Comparison of ENCODE assay signal across 22 cellular contexts in genomic region chr22:46290843-46291785, GRCh38. TPM values are rescaled to one million over a fixed set of nuclear protein-coding genes. Genes with fewer than 3 reads are reported as not detected.
DNase-seq lines count a peak whose midpoint lies in the region; ATAC-seq and TF ChIP-seq lines count a peak whose summit lies in the region.
"Had no signal": no experiment of that assay in that cellular context is flagged by ENCODE, and none has a peak within 500 bp of the region (broad histone marks: within the 10 kb centered on the region; RNA-seq: fewer than 3 reads in every experiment).

No MANE protein-coding gene starts in this region.

- no TSS peak for BruUV-seq in mammary epithelial cell (replicated peaks; lab: Mats Ljungman, UMichigan)

- H3K79me2 ChIP-seq in mammary epithelial cell (ENCODE audit: insufficient read depth, low read length), result no peaks in the 10 kb centered on the region

- H3K9me3 ChIP-seq in heart right ventricle (peaks cover 0 to 12% (median 0%) of the 10 kb centered on the region in 11 donors), right cardiac atrium (ENCODE audit: control insufficient read depth, low read length) (no peaks in the 10 kb centered on the region), mammary epithelial cell (replicated peaks; ENCODE audit: insufficient read depth, low read length) (no peaks in the 10 kb centered on the region)
- H3K9me3 ChIP-seq: body of pancreas, SJCRH30, vagina had no signal

- H2AFZ ChIP-seq in mammary epithelial cell (ENCODE audit: low read depth, low read length), result no peak overlapping the region

- no peak for DNase-seq in heart right ventricle
- DNase-seq in Right ventricle myocardium inferior (ENCODE audit: missing footprints), result no peak
- DNase-seq in NCI-H146 treated with DMSO at 0.1 percent for 48 hours (lab: John Stamatoyannopoulos, UW; ENCODE audit: unreplicated experiment), result peak; percentile 13
- no peak for DNase-seq in right cardiac atrium
- DNase-seq in AG08395 (ENCODE audit: low spot score), result no peak
- DNase-seq in mammary epithelial cell, result no peak
- DNase-seq in foreskin keratinocyte, result no peak
- DNase-seq: activated CD4-positive, alpha-beta T cell treated with anti-CD3 and anti-CD28 coated beads, Interleukin-2, amount 50 U/mL, for 4 hours; activated effector memory CD4-positive, alpha-beta T cell treated with Interleukin-2 at 50 U/mL for 16 hours; body of pancreas; CD4-positive, CD25-positive, alpha-beta regulatory T cell; NCI-H187; NCI-H774; SJCRH30 had no signal

- H3K27me3 Mint-ChIP-seq in stimulated activated memory B cell treated with anti-CD40 and anti-IgM and Interleukin-4, amounts not matched to agents 10 μg/mL and 1 μg/mL and 100 μg/mL, for 72 hours, result no peaks in the 10 kb centered on the region
- H3K27me3 Mint-ChIP-seq: CD4-positive, CD25-positive, alpha-beta regulatory T cell; stimulated activated naive CD8-positive, alpha-beta T cell treated with anti-CD3 and anti-CD28 coated beads, Interleukin-15, Interleukin-2, amounts not matched to agents 100 ng/mL and 50 ng/mL, for 24 hours had no signal

- no peaks in the 10 kb centered on the region for H3K27me3 ChIP-seq in heart right ventricle
- no peaks in the 10 kb centered on the region for H3K27me3 ChIP-seq in right cardiac atrium (ENCODE audit: control insufficient read depth, insufficient read depth)
- H3K27me3 ChIP-seq in mammary epithelial cell (ENCODE audit: insufficient read depth, low read length), result no peaks in the 10 kb centered on the region
- no peaks in the 10 kb centered on the region for H3K27me3 ChIP-seq in foreskin keratinocyte
- H3K27me3 ChIP-seq: body of pancreas, SJCRH30, vagina had no signal

- no peaks in the 10 kb centered on the region for H4K20me1 ChIP-seq in mammary epithelial cell (ENCODE audit: insufficient read depth, low read length)

- intact Hi-C loops in heart right ventricle (cut with DNase I), result loop anchor here in 1 of 10 donors (5.0 kb wide), 1 partner anchor 34 kb away; no protein-coding TSS in a partner anchor
- intact Hi-C loops in Right ventricle myocardium inferior (cut with DNase I), result loop anchor here (1.0 kb wide), 1 partner anchor 11 kb away; no protein-coding TSS in a partner anchor
- intact Hi-C loops in right cardiac atrium (cut with DNase I), result loop anchor here in 1 of 4 donors (10.0 kb wide), 1 partner anchor 286 kb away; no protein-coding TSS in a partner anchor
- intact Hi-C loops in mammary epithelial cell (cut with micrococcal nuclease), result no loop called here

- peaks cover 80% of the 10 kb centered on the region for H3K4me1 Mint-ChIP-seq in stimulated activated memory B cell treated with anti-CD40 and anti-IgM and Interleukin-4, amounts not matched to agents 10 μg/mL and 1 μg/mL and 100 μg/mL, for 72 hours

- 88 to 93% methylated on average over 21 to 23 of the region's 23 CpGs for WGBS in heart right ventricle, 2 donors
- WGBS in right cardiac atrium, result 89% methylated on average over 23 of the region's 23 CpGs
- 90% methylated on average over 16 of the region's 23 CpGs for WGBS in mammary epithelial cell (ENCODE audit: low coverage, missing lambda C conversion rate)

- ATAC-seq in heart right ventricle (peak in 1 of 8 donors; percentile 3), Right ventricle myocardium inferior (no peak), right cardiac atrium (no peak), foreskin keratinocyte (no peak)
- no peak for ATAC-seq in stimulated activated memory B cell treated with anti-CD40 and anti-IgM and Interleukin-4, amounts not matched to agents 10 μg/mL and 1 μg/mL and 100 μg/mL, for 72 hours
- ATAC-seq: body of pancreas, WTC11 had no signal

- peak overlapping the region; percentile 28 for H3K27ac Mint-ChIP-seq in stimulated activated memory B cell treated with anti-CD40 and anti-IgM and Interleukin-4, amounts not matched to agents 10 μg/mL and 1 μg/mL and 100 μg/mL, for 72 hours
- H3K27ac Mint-ChIP-seq: CD4-positive, CD25-positive, alpha-beta regulatory T cell; stimulated activated naive CD8-positive, alpha-beta T cell treated with anti-CD3 and anti-CD28 coated beads, Interleukin-15, Interleukin-2, amounts not matched to agents 100 ng/mL and 50 ng/mL, for 24 hours had no signal

- peaks cover 5% of the 10 kb centered on the region for H3K9me3 Mint-ChIP-seq in stimulated activated memory B cell treated with anti-CD40 and anti-IgM and Interleukin-4, amounts not matched to agents 10 μg/mL and 1 μg/mL and 100 μg/mL, for 72 hours
- H3K9me3 Mint-ChIP-seq: neural crest cell; stimulated activated naive CD8-positive, alpha-beta T cell treated with anti-CD3 and anti-CD28 coated beads, Interleukin-15, Interleukin-2, amounts not matched to agents 100 ng/mL and 50 ng/mL, for 24 hours; WTC11 had no signal

- H3K36me3 ChIP-seq in heart right ventricle (peaks cover 0 to 62% (median 20%) of the 10 kb centered on the region in 9 donors), mammary epithelial cell (ENCODE audit: insufficient read depth, low read length) (no peaks in the 10 kb centered on the region)

- H3K4me3 ChIP-seq in heart right ventricle (no peak overlapping the region), right cardiac atrium (ENCODE audit: low read length) (no peak overlapping the region), mammary epithelial cell (replicated peaks in 1 of 3; ENCODE audit: insufficient read depth in 1 of 3, low read depth in 2 of 3, low read length in 3 of 3) (no peak overlapping the region)
- H3K4me3 ChIP-seq: body of pancreas, SJCRH30, vagina had no signal

- CTCF ChIA-PET in mammary epithelial cell (lab: Charles Lee; ENCODE audit: low non-redundant PET), result no interaction called here

- no peak overlapping the region for H3K4me3 Mint-ChIP-seq in stimulated activated memory B cell treated with anti-CD40 and anti-IgM and Interleukin-4, amounts not matched to agents 10 μg/mL and 1 μg/mL and 100 μg/mL, for 72 hours
- H3K4me3 Mint-ChIP-seq: neural crest cell; stimulated activated naive CD8-positive, alpha-beta T cell treated with anti-CD3 and anti-CD28 coated beads, Interleukin-15, Interleukin-2, amounts not matched to agents 100 ng/mL and 50 ng/mL, for 24 hours; WTC11 had no signal

- in situ Hi-C loops in mammary epithelial cell (cut with MboI; ENCODE audit: low sequenced_read_pairs in 2 of 2), result no loop called here

- TF ChIP-seq CTCF in heart right ventricle (IDR thresholded peaks at IDR 0.05) (no peak), mammary epithelial cell (conservative IDR thresholded peaks at IDR 0.05 in 1 of 2, IDR thresholded peaks at IDR 0.05 in 1 of 2; ENCODE audit: extremely low read depth in 1 of 2, insufficient read depth in 1 of 2, low read depth in 1 of 2, low read length in 2 of 2) (no peak), foreskin keratinocyte (conservative IDR thresholded peaks at IDR 0.05) (no peak)

- H3K9ac ChIP-seq in mammary epithelial cell (ENCODE audit: insufficient read depth, low read length), result no peak overlapping the region

- H3K4me2 ChIP-seq in mammary epithelial cell (ENCODE audit: insufficient read depth, low read depth, low read length), result no peak overlapping the region

- H3K4me1 ChIP-seq in heart right ventricle (peaks cover 14 to 53% (median 37%) of the 10 kb centered on the region in 9 donors), right cardiac atrium (ENCODE audit: control insufficient read depth, insufficient read depth, low read length) (peaks cover 5% of the 10 kb centered on the region), mammary epithelial cell (ENCODE audit: insufficient read depth, low read length) (peaks cover 8% of the 10 kb centered on the region), foreskin keratinocyte (no peaks in the 10 kb centered on the region)

- dilution Hi-C loops in mammary epithelial cell (cut with HindIII; ENCODE audit: low sequenced_read_pairs), result loop anchor here (10.0 kb wide), 1 partner anchor 46 kb away; no protein-coding TSS in a partner anchor

- H3K36me3 Mint-ChIP-seq in stimulated activated memory B cell treated with anti-CD40 and anti-IgM and Interleukin-4, amounts not matched to agents 10 μg/mL and 1 μg/mL and 100 μg/mL, for 72 hours, result peaks cover 33% of the 10 kb centered on the region

- H3K27ac ChIP-seq in heart right ventricle (peak overlapping the region in 8 of 10 donors; percentile 9 to 89 (median 58)), right cardiac atrium (ENCODE audit: low read length) (peak overlapping the region; percentile 31), mammary epithelial cell (ENCODE audit: insufficient read depth, low read depth, low read length) (no peak overlapping the region), foreskin keratinocyte (no peak overlapping the region)
- H3K27ac ChIP-seq: body of pancreas, SJCRH30, vagina had no signal

RNA-seq across cellular contexts. Expression of gene GTSE1, which starts 5.6 kb away (rescaled TPM):
- total RNA-seq in heart right ventricle (1 to 10 TPM in 2 of 10 donors, under 1 TPM in 8; 0.17 to 4.7 (median 0.37) TPM), Right ventricle myocardium inferior (0.92 TPM), right cardiac atrium (1 to 10 TPM in 3 of 4 donors, under 1 TPM in 1; 0.42 to 1.8 (median 1.2) TPM), mammary epithelial cell (10 to 100 TPM in 1 of 2 donors, under 1 TPM in 1; 0.67 to 22.3 TPM), foreskin keratinocyte (23.8 and 28.6 TPM in 2 replicates)
- polyA plus RNA-seq in heart right ventricle (under 1 TPM; 0.29 to 0.33 TPM), right cardiac atrium (0.50 TPM), mammary epithelial cell (16.0 TPM), foreskin keratinocyte (11.4 and 16.6 TPM in 2 replicates)
- 14.0 TPM for polyA minus RNA-seq in mammary epithelial cell

RNA-seq across cellular contexts. Expression of gene TTC38, which starts 23.3 kb away (rescaled TPM):
- total RNA-seq in heart right ventricle (10 to 100 TPM; 20.5 to 29.2 (median 26.1) TPM), Right ventricle myocardium inferior (23.8 TPM), right cardiac atrium (10 to 100 TPM; 22.4 to 30.7 (median 27.8) TPM), mammary epithelial cell (10 to 100 TPM; 14.3 to 16.0 TPM), foreskin keratinocyte (14.7 and 15.6 TPM in 2 replicates)
- polyA plus RNA-seq in heart right ventricle (10 to 100 TPM; 22.2 to 27.2 TPM), right cardiac atrium (16.6 TPM), mammary epithelial cell (14.5 TPM), foreskin keratinocyte (10.8 and 11.7 TPM in 2 replicates)
- polyA minus RNA-seq in mammary epithelial cell, result 17.7 TPM

RNA-seq across cellular contexts. Expression of gene PKDREJ, which starts 28.0 kb away (rescaled TPM):
- under 1 TPM in 9 of 10 donors, not detected in 1; 0.05 to 0.23 (median 0.13) TPM for total RNA-seq in heart right ventricle
- polyA plus RNA-seq in heart right ventricle, result under 1 TPM; 0.01 to 0.07 TPM
- 0.08 TPM for total RNA-seq in Right ventricle myocardium inferior
- total RNA-seq in right cardiac atrium, result under 1 TPM; 0.06 to 0.25 (median 0.10) TPM
- polyA plus RNA-seq in right cardiac atrium, result 0.07 TPM
- total RNA-seq in mammary epithelial cell, result not detected
- polyA plus RNA-seq in mammary epithelial cell, result not detected
- not detected for polyA minus RNA-seq in mammary epithelial cell
- not detected in 2 replicates for total RNA-seq in foreskin keratinocyte
- polyA plus RNA-seq in foreskin keratinocyte, result under 0.01 TPM in 1 of 2 replicates, not detected in the other
- total RNA-seq: CD4-positive, CD25-positive, alpha-beta regulatory T cell; Daoy; kidney epithelial cell; lung microvascular endothelial cell; vagina had no signal

RNA-seq across cellular contexts. Expression of gene CDPF1, which starts 41.0 kb away (rescaled TPM):
- 10 to 100 TPM in 1 of 10 donors, 1 to 10 TPM in 9; 6.3 to 10.4 (median 7.5) TPM for total RNA-seq in heart right ventricle
- 10 to 100 TPM in 1 of 2 donors, 1 to 10 TPM in 1; 7.7 to 12.7 TPM for polyA plus RNA-seq in heart right ventricle
- 6.2 TPM for total RNA-seq in Right ventricle myocardium inferior
- total RNA-seq in right cardiac atrium, result 10 to 100 TPM in 1 of 4 donors, 1 to 10 TPM in 3; 8.9 to 10.4 (median 9.2) TPM
- 10.5 TPM for polyA plus RNA-seq in right cardiac atrium
- 1 to 10 TPM; 5.7 to 8.0 TPM for total RNA-seq in mammary epithelial cell
- 8.3 TPM for polyA plus RNA-seq in mammary epithelial cell
- polyA minus RNA-seq in mammary epithelial cell, result 6.6 TPM
- 7.5 and 8.0 TPM in 2 replicates for total RNA-seq in foreskin keratinocyte
- 9.0 and 9.2 TPM in 2 replicates for polyA plus RNA-seq in foreskin keratinocyte

RNA-seq across cellular contexts. Expression of gene TRMU, which starts 44.4 kb away (rescaled TPM):
- total RNA-seq in heart right ventricle (10 to 100 TPM; 22.1 to 54.1 (median 26.5) TPM), Right ventricle myocardium inferior (42.2 TPM), right cardiac atrium (10 to 100 TPM; 31.5 to 48.7 (median 38.9) TPM), mammary epithelial cell (10 to 100 TPM; 16.3 to 42.0 TPM), foreskin keratinocyte (35.8 and 42.7 TPM in 2 replicates)
- polyA plus RNA-seq in heart right ventricle (10 to 100 TPM; 44.0 to 80.5 TPM), right cardiac atrium (40.2 TPM), mammary epithelial cell (28.0 TPM), foreskin keratinocyte (35.4 and 45.0 TPM in 2 replicates)
- polyA minus RNA-seq in mammary epithelial cell, result 32.4 TPM

Comparison
In these comparisons a context has a peak if more than half of its experiments do, and no peak if none do; other contexts are left out.
1. H3K27ac ChIP-seq: peak in heart right ventricle (8 of 10) and right cardiac atrium (single experiment); none in mammary epithelial cell (single experiment) and foreskin keratinocyte (single experiment).